In genomic region chr2:238964544-238965113, GRCh38 we compare ENCODE assay signal across 14 cellular contexts.
DNase-seq lines count a peak whose midpoint lies in the region; ATAC-seq and TF ChIP-seq lines count a peak whose summit lies in the region.
"Had no signal": no experiment of that assay in that cellular context is flagged by ENCODE, and none has a peak within 500 bp of the region (broad histone marks: within the 10 kb centered on the region; RNA-seq: fewer than 3 reads in every experiment).

No MANE protein-coding gene starts in this region.

- no peaks in the 10 kb centered on the region for H3K4me1 ChIP-seq in gastrocnemius medialis

- no peak for ATAC-seq in gastrocnemius medialis

- H3K4me3 Mint-ChIP-seq in osteocyte (ENCODE audit: unreplicated experiment) (no peak overlapping the region), type B pancreatic cell (no peak overlapping the region)
- H3K4me3 Mint-ChIP-seq: CD4-positive, alpha-beta memory T cell had no signal

- H3K4me1 Mint-ChIP-seq in osteocyte (ENCODE audit: unreplicated experiment) (peaks cover 22% of the 10 kb centered on the region), type B pancreatic cell (ENCODE audit: unreplicated experiment) (peaks cover 17% of the 10 kb centered on the region)
- H3K4me1 Mint-ChIP-seq: CD4-positive, alpha-beta memory T cell had no signal

- H3K36me3 ChIP-seq in gastrocnemius medialis = no peaks in the 10 kb centered on the region

- H3K27ac ChIP-seq in gastrocnemius medialis = no peak overlapping the region
- H3K27ac ChIP-seq: GM23248 had no signal

- in situ Hi-C loops in gastrocnemius medialis (cut with MboI; ENCODE audit: low sequenced_read_pairs in 4 of 4) = loop anchor here in 1 of 4 donors (25.0 kb wide), 1 partner anchor 602 kb away; no protein-coding TSS in a partner anchor

- H3K9me3 ChIP-seq in gastrocnemius medialis = no peaks in the 10 kb centered on the region

- TF ChIP-seq POLR2A in gastrocnemius medialis (IDR thresholded peaks at IDR 0.05) = no peak

- DNase-seq in left kidney (ENCODE audit: low read depth, low spot score) (peak; percentile 52), osteocyte (ENCODE audit: extremely low spot score, unreplicated experiment) (peak; percentile 69), type B pancreatic cell (ENCODE audit: extremely low spot score, unreplicated experiment) (peak; percentile 53), NCI-H2196 (lab: John Stamatoyannopoulos, UW; ENCODE audit: unreplicated experiment) (no peak), gastrocnemius medialis (no peak), OCI-M1 (lab: John Stamatoyannopoulos, UW) (no peak)
- DNase-seq: C1 segment of cervical spinal cord; Calu3; CD4-positive, alpha-beta memory T cell; COR-L47; DMS53; DMS79 treated with DMSO at 0.1 percent for 48 hours; GM23248; HCEC 1CT had no signal

- peaks cover 2 to 12% (median 11%) of the 10 kb centered on the region in 3 donors for H3K27me3 ChIP-seq in gastrocnemius medialis

- H3K36me3 Mint-ChIP-seq in osteocyte (ENCODE audit: unreplicated experiment) (no peaks in the 10 kb centered on the region), type B pancreatic cell (no peaks in the 10 kb centered on the region)
- H3K36me3 Mint-ChIP-seq: CD4-positive, alpha-beta memory T cell had no signal

- H3K9me3 Mint-ChIP-seq in osteocyte (ENCODE audit: unreplicated experiment) = no peaks in the 10 kb centered on the region
- H3K9me3 Mint-ChIP-seq in type B pancreatic cell = no peaks in the 10 kb centered on the region

- no peak overlapping the region for H3K4me3 ChIP-seq in gastrocnemius medialis
- H3K4me3 ChIP-seq: GM23248 had no signal

- H3K27me3 Mint-ChIP-seq in osteocyte (ENCODE audit: unreplicated experiment) (no peaks in the 10 kb centered on the region), type B pancreatic cell (peaks cover 19% of the 10 kb centered on the region)

- intact Hi-C loops in gastrocnemius medialis (cut with DNase I; ENCODE audit: low total_unique reads) = no loop called here

- no peak for TF ChIP-seq CTCF in osteocyte (IDR thresholded peaks at IDR 0.05)
- no peak for TF ChIP-seq CTCF in type B pancreatic cell (conservative IDR thresholded peaks at IDR 0.05)
- no peak for TF ChIP-seq CTCF in gastrocnemius medialis (IDR thresholded peaks at IDR 0.05 in 4 of 5, conservative IDR thresholded peaks at IDR 0.05 in 1 of 5)

- H3K27ac Mint-ChIP-seq in osteocyte (ENCODE audit: unreplicated experiment) (no peak overlapping the region), type B pancreatic cell (no peak overlapping the region)
- H3K27ac Mint-ChIP-seq: CD4-positive, alpha-beta memory T cell had no signal

Comparison
In these comparisons a context has a peak if more than half of its experiments do, and no peak if none do; other contexts are left out.
1. DNase-seq: peak in left kidney (single experiment), osteocyte (single experiment) and type B pancreatic cell (single experiment); none in NCI-H2196 (single experiment), gastrocnemius medialis (0 of 2) and OCI-M1 (single experiment).